ENCODE assay signal across 9 cellular contexts in the genomic region with DNA sequence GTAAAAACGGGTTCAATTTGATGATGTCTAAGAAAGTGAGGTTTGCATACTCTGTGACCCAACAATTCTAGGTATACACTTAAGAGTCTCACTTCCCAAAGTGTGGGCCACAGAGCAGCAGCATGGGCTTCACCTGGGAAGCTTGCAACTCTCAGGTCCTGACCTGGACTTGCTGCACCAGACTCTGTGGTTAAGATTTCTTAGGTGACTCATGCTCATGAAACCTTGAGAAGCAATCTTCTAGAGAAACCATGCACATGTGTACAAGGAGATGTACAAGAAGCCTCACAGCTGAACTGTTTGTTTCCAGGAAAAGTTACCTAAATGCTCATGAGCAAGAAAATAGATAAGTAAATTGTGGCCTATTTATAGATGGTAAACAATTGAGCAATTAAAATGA. TPM values are rescaled to one million over a fixed set of nuclear protein-coding genes. Genes with fewer than 3 reads are reported as not detected.
DNase-seq lines count a peak whose midpoint lies in the region; ATAC-seq and TF ChIP-seq lines count a peak whose summit lies in the region.
"Had no signal": no experiment of that assay in that cellular context is flagged by ENCODE, and none has a peak within 500 bp of the region (broad histone marks: within the 10 kb centered on the region; RNA-seq: fewer than 3 reads in every experiment).

No MANE protein-coding gene starts in this region.

- no peaks in the 10 kb centered on the region for H3K27me3 Mint-ChIP-seq in activated naive CD8-positive, alpha-beta T cell treated with anti-CD3 and anti-CD28 coated beads for 36 hours

- TF ChIP-seq POLR2A in spleen (IDR thresholded peaks at IDR 0.05), result no peak

- intact Hi-C loops in spleen (cut with DNase I; ENCODE audit: low total_unique reads), result no loop called here

- H3K9me3 Mint-ChIP-seq in activated naive CD8-positive, alpha-beta T cell treated with anti-CD3 and anti-CD28 coated beads for 36 hours, result no peaks in the 10 kb centered on the region

- peaks cover 17% of the 10 kb centered on the region for H3K4me1 Mint-ChIP-seq in activated naive CD8-positive, alpha-beta T cell treated with anti-CD3 and anti-CD28 coated beads for 36 hours

- no peak overlapping the region for H3K4me3 ChIP-seq in AG09309 (ENCODE audit: control insufficient read depth, low read depth, low read length)
- H3K4me3 ChIP-seq in spleen, result no peak overlapping the region
- H3K4me3 ChIP-seq: cardiac muscle cell had no signal

- DNase-seq in AG09309 (ENCODE audit: low read depth) (peak; percentile 29), spleen (no peak), activated gamma-delta T cell treated with Interleukin-2 at 50 U/mL for 16 hours (no peak), midbrain (lab: John Stamatoyannopoulos, UW) (no peak), iPS-NIHi7 (ENCODE audit: extremely low spot score) (no peak)
- DNase-seq in activated naive CD8-positive, alpha-beta T cell treated with anti-CD3 and anti-CD28 coated beads for 36 hours, result peak; percentile 7

- ATAC-seq in GM19025 (IDR thresholded peaks at IDR 0.05; ENCODE audit: low read depth, unreplicated experiment), result peak; percentile 73
- ATAC-seq in HG03060 (IDR thresholded peaks at IDR 0.05; ENCODE audit: low read depth, unreplicated experiment), result peak; percentile 91

- H3K27ac Mint-ChIP-seq in activated naive CD8-positive, alpha-beta T cell treated with anti-CD3 and anti-CD28 coated beads for 36 hours, result peak overlapping the region; percentile 59

- no peaks in the 10 kb centered on the region for H3K9me3 ChIP-seq in spleen

- TF ChIP-seq CTCF in AG09309 (IDR thresholded peaks at IDR 0.05; ENCODE audit: control insufficient read depth, insufficient read depth, low read depth, low read length, missing control alignments) (no peak), spleen (IDR thresholded peaks at IDR 0.05 in 8 of 11, conservative IDR thresholded peaks at IDR 0.05 in 3 of 11) (no peak)

- H3K27ac ChIP-seq in spleen, result no peak overlapping the region
- H3K27ac ChIP-seq: cardiac muscle cell had no signal

- H3K36me3 ChIP-seq in spleen, result peaks cover 0 to 25% (median 15%) of the 10 kb centered on the region in 6 donors

- 71 to 100% (median 74%) methylated on average over 1 of the region's 1 CpG for WGBS in spleen, 5 donors

- no peaks in the 10 kb centered on the region for H3K4me1 ChIP-seq in spleen

- H3K27me3 ChIP-seq in spleen (replicated peaks in 1 of 7), result no peaks in the 10 kb centered on the region
- H3K27me3 ChIP-seq: cardiac muscle cell had no signal

- H3K36me3 Mint-ChIP-seq in activated naive CD8-positive, alpha-beta T cell treated with anti-CD3 and anti-CD28 coated beads for 36 hours, result peaks cover 13% of the 10 kb centered on the region

- no peak overlapping the region for H3K4me3 Mint-ChIP-seq in activated naive CD8-positive, alpha-beta T cell treated with anti-CD3 and anti-CD28 coated beads for 36 hours

RNA-seq across cellular contexts. Expression of a gene that starts 30.0 kb away (rescaled TPM):
- 10 to 100 TPM; 51.4 to 52.4 TPM for total RNA-seq in activated naive CD8-positive, alpha-beta T cell treated with anti-CD3 and anti-CD28 coated beads for 36 hours
- total RNA-seq in spleen, result 10 to 100 TPM; 22.9 to 35.2 (median 30.1) TPM
- 10 to 100 TPM; 16.3 to 22.1 (median 21.8) TPM for polyA plus RNA-seq in spleen

RNA-seq across cellular contexts. Expression of a gene that starts 43.8 kb away (rescaled TPM):
- 100 to 1,000 TPM; 115 to 118 TPM for total RNA-seq in activated naive CD8-positive, alpha-beta T cell treated with anti-CD3 and anti-CD28 coated beads for 36 hours
- 10 to 100 TPM; 17.8 to 27.2 (median 22.0) TPM for total RNA-seq in spleen
- 10 to 100 TPM; 20.5 to 28.3 (median 27.8) TPM for polyA plus RNA-seq in spleen

RNA-seq across cellular contexts. Expression of a gene that starts 44.0 kb away (rescaled TPM):
- total RNA-seq in activated naive CD8-positive, alpha-beta T cell treated with anti-CD3 and anti-CD28 coated beads for 36 hours, result 10 to 100 TPM; 54.8 to 55.8 TPM
- 10 to 100 TPM; 10.8 to 19.3 (median 15.2) TPM for total RNA-seq in spleen
- polyA plus RNA-seq in spleen, result 10 to 100 TPM in 1 of 3 donors, 1 to 10 TPM in 2; 7.8 to 12.3 (median 9.4) TPM

Comparison
In these comparisons a context has a peak if more than half of its experiments do, and no peak if none do; other contexts are left out.
1. DNase-seq: peak in AG09309 (single experiment) and activated naive CD8-positive, alpha-beta T cell treated with anti-CD3 and anti-CD28 coated beads for 36 hours (single experiment); none in spleen (single experiment), activated gamma-delta T cell treated with Interleukin-2 at 50 U/mL for 16 hours (single experiment), midbrain (single experiment) and iPS-NIHi7 (single experiment).
2. RNA of a gene that starts 43.8 kb away (total RNA-seq): 115 to 118 TPM in activated naive CD8-positive, alpha-beta T cell treated with anti-CD3 and anti-CD28 coated beads for 36 hours; 17.8 to 27.2 TPM in spleen; every median in the first group is over 4 times any median in the second.